Comparison of ENCODE assay signal across 24 cellular contexts in genomic region chr19:52904052-52904451, GRCh38.
"Had no signal": no experiment of that assay in that cellular context is flagged by ENCODE, and none has a peak within 500 bp of the region (broad histone marks: within the 10 kb centered on the region; RNA-seq: fewer than 3 reads in every experiment).

No MANE protein-coding gene starts in this region.

- H3K4me3 ChIP-seq: breast epithelium, coronary artery, gastroesophageal sphincter, psoas muscle, right atrium auricular region, tibial artery, uterus had no signal

- H3K27me3 ChIP-seq: breast epithelium, gastroesophageal sphincter, right atrium auricular region, tibial artery, uterus had no signal

- ATAC-seq: activated CD4-positive, alpha-beta T cell treated with anti-CD3 and anti-CD28 coated beads for 36 hours; gastroesophageal sphincter; left colon; naive thymus-derived CD4-positive, alpha-beta T cell; psoas muscle; stimulated activated naive CD8-positive, alpha-beta T cell treated with anti-CD3 and anti-CD28 coated beads, Interleukin-15, amount 100 ng/mL, for 72 hours; WTC11 had no signal

- DNase-seq: activated CD4-positive, alpha-beta T cell treated with anti-CD3 and anti-CD28 coated beads for 36 hours; activated CD4-positive, alpha-beta T cell treated with anti-CD3 and anti-CD28 coated beads, Interleukin-2, amount 50 U/mL, for 4 hours; activated naive CD4-positive, alpha-beta T cell treated with Interleukin-2 at 50 U/mL for 16 hours; activated naive CD8-positive, alpha-beta T cell treated with anti-CD3 and anti-CD28 coated beads for 36 hours; activated T-cell treated with anti-CD3 and anti-CD28 coated beads, Interleukin-2, amount 50 U/mL, for 48 hours; head of caudate nucleus; hypothalamus; left colon; mesenchymal stem cell; naive thymus-derived CD4-positive, alpha-beta T cell; psoas muscle; stimulated activated CD4-positive, alpha-beta T cell treated with anti-CD3 and anti-CD28 coated beads, Interleukin-4, amount 100 ng/mL, for 24 hours; stimulated activated naive CD8-positive, alpha-beta T cell treated with anti-CD3 and anti-CD28 coated beads, Interleukin-15, amount 100 ng/mL, for 72 hours; T-helper 9 cell; tibial artery; uterus had no signal

- H3K4me1 ChIP-seq: breast epithelium, gastroesophageal sphincter, psoas muscle, right atrium auricular region, tibial artery, uterus had no signal

- H3K4me3 Mint-ChIP-seq: activated CD4-positive, alpha-beta T cell treated with anti-CD3 and anti-CD28 coated beads for 36 hours; activated naive CD8-positive, alpha-beta T cell treated with anti-CD3 and anti-CD28 coated beads for 36 hours; central memory CD8-positive, alpha-beta T cell; naive thymus-derived CD4-positive, alpha-beta T cell; stimulated activated naive CD8-positive, alpha-beta T cell treated with anti-CD3 and anti-CD28 coated beads, Interleukin-15, amount 100 ng/mL, for 72 hours; WTC11 had no signal

- H3K27me3 Mint-ChIP-seq: activated CD4-positive, alpha-beta T cell treated with anti-CD3 and anti-CD28 coated beads for 36 hours; activated naive CD8-positive, alpha-beta T cell treated with anti-CD3 and anti-CD28 coated beads for 36 hours; central memory CD8-positive, alpha-beta T cell; naive thymus-derived CD4-positive, alpha-beta T cell; stimulated activated naive CD8-positive, alpha-beta T cell treated with anti-CD3 and anti-CD28 coated beads, Interleukin-15, amount 100 ng/mL, for 72 hours had no signal

- H3K27ac ChIP-seq: breast epithelium, coronary artery, gastroesophageal sphincter, psoas muscle, right atrium auricular region, tibial artery, uterus had no signal

- H3K4me1 Mint-ChIP-seq: activated naive CD8-positive, alpha-beta T cell treated with anti-CD3 and anti-CD28 coated beads for 36 hours; central memory CD8-positive, alpha-beta T cell; stimulated activated naive CD8-positive, alpha-beta T cell treated with anti-CD3 and anti-CD28 coated beads, Interleukin-15, amount 100 ng/mL, for 72 hours had no signal

- FAIRE-seq: astrocyte, islet of Langerhans had no signal

- H3K27ac Mint-ChIP-seq: activated naive CD8-positive, alpha-beta T cell treated with anti-CD3 and anti-CD28 coated beads for 36 hours; naive thymus-derived CD4-positive, alpha-beta T cell; stimulated activated naive CD8-positive, alpha-beta T cell treated with anti-CD3 and anti-CD28 coated beads, Interleukin-15, amount 100 ng/mL, for 72 hours had no signal

- H3K36me3 ChIP-seq: breast epithelium, uterus had no signal

- H3K9me3 ChIP-seq: breast epithelium, gastroesophageal sphincter, psoas muscle, right atrium auricular region, tibial artery, uterus had no signal
